Comparison of ENCODE assay signal across 34 cellular contexts in the genomic region with DNA sequence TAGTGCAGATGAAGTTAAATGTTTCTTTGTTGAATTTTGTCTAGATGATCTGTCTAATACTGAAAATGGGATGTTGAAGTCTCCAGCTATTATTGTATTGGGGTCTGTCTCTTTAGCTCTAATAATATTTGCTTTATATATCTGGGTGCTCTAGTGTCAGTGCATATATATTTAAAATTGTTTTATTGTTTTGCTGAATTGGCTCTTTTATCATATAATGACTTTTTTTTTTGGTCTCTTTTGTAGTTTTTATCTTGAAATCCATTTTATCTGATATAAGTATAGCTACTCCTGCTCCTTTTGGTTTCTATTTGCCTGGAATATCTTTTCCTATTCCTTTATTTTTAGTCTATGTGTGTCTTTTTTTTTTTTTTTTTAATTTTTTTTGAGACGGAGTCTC.
"Had no signal": no experiment of that assay in that cellular context is flagged by ENCODE, and none has a peak within 500 bp of the region (broad histone marks: within the 10 kb centered on the region; RNA-seq: fewer than 3 reads in every experiment).

No MANE protein-coding gene starts in this region.

- H3K36me3 ChIP-seq: brain microvascular endothelial cell, breast epithelium, WERI-Rb-1 had no signal

- DNase-seq: activated CD4-positive, alpha-beta memory T cell treated with anti-CD3 and anti-CD28 coated beads, Interleukin-2, amount 10 ng/mL, durations not matched to agents 7 days and 5 days; activated CD4-positive, alpha-beta T cell treated with anti-CD3 and anti-CD28 coated beads for 1 hour; activated CD4-positive, alpha-beta T cell treated with anti-CD3 and anti-CD28 coated beads for 36 hours; activated CD4-positive, alpha-beta T cell treated with anti-CD3 and anti-CD28 coated beads for 48 hours; activated CD4-positive, alpha-beta T cell treated with anti-CD3 and anti-CD28 coated beads, Interleukin-2, amount 10 ng/mL, durations not matched to agents 7 days and 5 days; activated CD4-positive, alpha-beta T cell treated with anti-CD3 and anti-CD28 coated beads, Interleukin-2, amount 50 U/mL, for 48 hours; activated CD4-positive, CD25-positive, alpha-beta regulatory T cell; activated CD8-positive, alpha-beta memory T cell treated with anti-CD3 and anti-CD28 coated beads for 24 hours; activated CD8-positive, alpha-beta memory T cell treated with anti-CD3 and anti-CD28 coated beads, Interleukin-2, amount 10 ng/mL, durations not matched to agents 7 days and 5 days; activated CD8-positive, alpha-beta memory T cell treated with anti-CD3 and anti-CD28 coated beads, Interleukin-2, amount 50 U/mL, for 48 hours; activated CD8-positive, alpha-beta T cell treated with anti-CD3 and anti-CD28 coated beads, Interleukin-2, amount 10 ng/mL, durations not matched to agents 7 days and 5 days; activated effector memory CD4-positive, alpha-beta T cell treated with anti-CD3 and anti-CD28 coated beads, Interleukin-2, amount 50 U/mL, for 16 hours; activated gamma-delta T cell treated with Interleukin-2 at 50 U/mL for 16 hours; activated naive CD4-positive, alpha-beta T cell; activated naive CD4-positive, alpha-beta T cell treated with anti-CD3 and anti-CD28 coated beads for 36 hours; activated naive CD8-positive, alpha-beta T cell treated with anti-CD3 and anti-CD28 coated beads, Interleukin-2, amount 10 ng/mL, durations not matched to agents 7 days and 5 days; activated naive CD8-positive, alpha-beta T cell treated with anti-CD3 and anti-CD28 coated beads, Interleukin-2, amount 50 U/mL, for 24 hours; activated T-cell treated with anti-CD3 and anti-CD28 coated beads, Interleukin-2, amount 50 U/mL, for 4 hours; activated T-cell treated with anti-CD3 and anti-CD28 coated beads, Interleukin-2, amount 50 U/mL, for 72 hours; amygdala; aorta; body of pancreas; brain microvascular endothelial cell; central memory CD4-positive, alpha-beta T cell; T-helper 1 cell; T-helper 2 cell; T-helper 9 cell; WERI-Rb-1 had no signal

- H3K27me3 ChIP-seq: body of pancreas, brain microvascular endothelial cell, breast epithelium had no signal

- ATAC-seq: activated CD4-positive, alpha-beta T cell treated with anti-CD3 and anti-CD28 coated beads for 36 hours; activated CD4-positive, CD25-positive, alpha-beta regulatory T cell treated with anti-CD3 and anti-CD28 coated beads, Interleukin-2, amount 50 U/mL, for 24 hours; activated CD8-positive, alpha-beta memory T cell treated with anti-CD3 and anti-CD28 coated beads, Interleukin-2, amount 10 ng/mL, durations not matched to agents 7 days and 5 days; activated CD8-positive, alpha-beta T cell treated with anti-CD3 and anti-CD28 coated beads, Interleukin-2, amount 10 ng/mL, durations not matched to agents 7 days and 5 days; activated naive CD8-positive, alpha-beta T cell treated with anti-CD3 and anti-CD28 coated beads, Interleukin-2, amount 50 U/mL, for 24 hours; activated T-cell treated with anti-CD3 and anti-CD28 coated beads, Interleukin-2, amount 50 U/mL, for 4 hours; activated T-cell treated with anti-CD3 and anti-CD28 coated beads, Interleukin-2, amount 50 U/mL, for 72 hours; activated T-helper 17 cell treated with anti-CD3 and anti-CD28 coated beads, Interleukin-2, amount 50 U/mL, for 72 hours; body of pancreas; WTC11 had no signal

- H3K9me3 ChIP-seq: body of pancreas had no signal

- H3K4me1 ChIP-seq: breast epithelium had no signal

- H3K4me3 ChIP-seq: body of pancreas, breast epithelium had no signal

- FAIRE-seq: astrocyte, colon had no signal

- H3K27ac ChIP-seq: body of pancreas, brain microvascular endothelial cell, breast epithelium, WERI-Rb-1 had no signal
